ENCODE assay signal across 18 cellular contexts in the genomic region with DNA sequence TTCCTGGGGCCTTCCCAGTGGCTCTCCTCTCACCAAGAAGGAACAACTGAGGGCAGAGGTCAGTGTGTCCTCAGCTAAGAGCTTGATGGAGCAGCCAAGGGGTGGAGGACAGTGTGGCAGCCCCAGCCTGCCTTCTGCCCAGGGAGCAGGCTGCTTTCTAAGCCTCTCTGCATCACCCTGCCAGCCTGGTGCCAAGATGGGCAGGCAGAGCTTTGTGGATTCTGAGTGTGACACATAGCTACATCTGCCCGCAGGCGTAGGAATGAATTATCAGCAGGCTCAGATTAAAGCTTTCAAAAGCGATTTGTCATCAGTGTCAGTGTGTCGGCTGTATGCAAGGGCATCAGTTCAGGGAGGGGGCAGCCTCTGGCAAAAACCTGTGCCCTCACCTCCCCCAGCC. TPM values are rescaled to one million over a fixed set of nuclear protein-coding genes. Genes with fewer than 3 reads are reported as not detected.
A peak's percentile ranks its signal among the peaks of the same experiment; 100 is the strongest.
DNase-seq lines count a peak whose midpoint lies in the region; ATAC-seq, FAIRE-seq and TF ChIP-seq lines count a peak whose summit lies in the region.
"Had no signal": no experiment of that assay in that cellular context is flagged by ENCODE, and none has a peak within 500 bp of the region (broad histone marks: within the 10 kb centered on the region; RNA-seq: fewer than 3 reads in every experiment).

No MANE protein-coding gene starts in this region.

- peak overlapping the region; percentile 34 for H3K18ac ChIP-seq in neuronal stem cell (ENCODE audit: low read length)

- no peaks in the 10 kb centered on the region for H3K9me3 ChIP-seq in neuronal stem cell (replicated peaks in 1 of 2; ENCODE audit: control insufficient read depth in 2 of 2, insufficient read depth in 1 of 2, low read depth in 1 of 2, low read length in 2 of 2)
- H3K9me3 ChIP-seq: ovary had no signal

- no peak overlapping the region for H2BK120ac ChIP-seq in neuronal stem cell (ENCODE audit: low read depth, low read length)

- H3K79me1 ChIP-seq in neuronal stem cell (ENCODE audit: low read depth, low read length): no peaks in the 10 kb centered on the region

- TF ChIP-seq CTCF in lower leg skin (IDR thresholded peaks at IDR 0.05): no peak

- no peak overlapping the region for H2BK5ac ChIP-seq in neuronal stem cell (ENCODE audit: low read length)

- no peak for DNase-seq in activated T-cell treated with anti-CD3 and anti-CD28 coated beads, Interleukin-2, amount 50 U/mL, for 72 hours
- DNase-seq in activated T-cell treated with anti-CD3 and anti-CD28 coated beads, Interleukin-2, amount 50 U/mL, for 48 hours: no peak
- DNase-seq in HTR-8/SVneo (ENCODE audit: insufficient read length, low spot score) (peak; percentile 58), astrocyte of the hippocampus (ENCODE audit: low read depth, low spot score) (peak; percentile 63), neuronal stem cell (ENCODE audit: low spot score) (no peak), medulla oblongata (ENCODE audit: extremely low spot score) (no peak), lower leg skin (ENCODE audit: low spot score in 2 of 2) (no peak), NCI-H2029 (lab: John Stamatoyannopoulos, UW) (no peak)
- DNase-seq: activated CD4-positive, alpha-beta T cell treated with anti-CD3 and anti-CD28 coated beads for 4 hours; activated gamma-delta T cell; glutamatergic neuron; H9; KG1; NCI-H510A; OCI-M1; ovary had no signal

- H3K9ac ChIP-seq in neuronal stem cell (ENCODE audit: low read depth, low read length, poor library complexity): no peak overlapping the region

- no peak overlapping the region for H2BK15ac ChIP-seq in neuronal stem cell (ENCODE audit: low read length)

- peaks cover 16 to 29% of the 10 kb centered on the region in 2 donors for H3K9me3 Mint-ChIP-seq in activated T-cell treated with anti-CD3 and anti-CD28 coated beads, Interleukin-2, amount 50 U/mL, for 72 hours

- ATAC-seq in activated T-cell treated with anti-CD3 and anti-CD28 coated beads, Interleukin-2, amount 50 U/mL, for 72 hours (replicated peaks in 1 of 2): peak; percentile 28 to 60

- H3K27me3 ChIP-seq in neuronal stem cell (ENCODE audit: control insufficient read depth in 3 of 3, insufficient read depth in 3 of 3, low read depth in 1 of 3, low read length in 3 of 3): peaks cover 0 to 37% (median 0%) of the 10 kb centered on the region in 3 experiments
- H3K27me3 ChIP-seq: ovary had no signal

- no peak overlapping the region for H3K27ac ChIP-seq in neuronal stem cell (replicated peaks; ENCODE audit: low read length)
- H3K27ac ChIP-seq: ovary had no signal

- H3K14ac ChIP-seq in neuronal stem cell (ENCODE audit: low read length): no peak overlapping the region

- H4K8ac ChIP-seq in neuronal stem cell (ENCODE audit: low read depth, low read length): no peak overlapping the region

- no peak overlapping the region for H3K4me3 ChIP-seq in neuronal stem cell (ENCODE audit: low read length in 2 of 2)
- H3K4me3 ChIP-seq in lower leg skin (ENCODE audit: low read depth, poor library complexity, severe bottlenecking): no peak overlapping the region
- H3K4me3 ChIP-seq: ovary had no signal

- no peak overlapping the region for H3K23ac ChIP-seq in neuronal stem cell (ENCODE audit: low read depth, low read length, poor library complexity)

- no peak overlapping the region for H3K4me2 ChIP-seq in neuronal stem cell (ENCODE audit: insufficient read depth, low read length, poor library complexity, severe bottlenecking)

- H2AFZ ChIP-seq in neuronal stem cell (ENCODE audit: low read length): no peak overlapping the region

- H3K4me1 Mint-ChIP-seq in activated T-cell treated with anti-CD3 and anti-CD28 coated beads, Interleukin-2, amount 50 U/mL, for 72 hours (ENCODE audit: low read depth): peaks cover 57% of the 10 kb centered on the region

- no peak overlapping the region for H3K27ac Mint-ChIP-seq in activated T-cell treated with anti-CD3 and anti-CD28 coated beads, Interleukin-2, amount 50 U/mL, for 72 hours
- H3K27ac Mint-ChIP-seq: H9 had no signal

- no peak overlapping the region for H2BK12ac ChIP-seq in neuronal stem cell (ENCODE audit: low read length)

- H3K27me3 Mint-ChIP-seq in activated T-cell treated with anti-CD3 and anti-CD28 coated beads, Interleukin-2, amount 50 U/mL, for 72 hours (ENCODE audit: low read depth): no peaks in the 10 kb centered on the region

- no CpG with 5 or more reads among the region's 4 CpGs for WGBS in neuronal stem cell (ENCODE audit: extremely low coverage in 2 of 2, insufficient read length in 2 of 2, insufficient replicate concordance in 1 of 2), 2 donors
- WGBS in lower leg skin, 2 donors: 48 to 65% methylated on average over 4 of the region's 4 CpGs

- H3K36me3 ChIP-seq in neuronal stem cell (replicated peaks in 1 of 2; ENCODE audit: control insufficient read depth in 2 of 2, insufficient read depth in 2 of 2, low read length in 2 of 2): no peaks in the 10 kb centered on the region
- H3K36me3 ChIP-seq: ovary had no signal

- no peak overlapping the region for H3K4me3 Mint-ChIP-seq in activated T-cell treated with anti-CD3 and anti-CD28 coated beads, Interleukin-2, amount 50 U/mL, for 72 hours
- H3K4me3 Mint-ChIP-seq: H9 had no signal

- TF ChIP-seq POLR2A in lower leg skin (IDR thresholded peaks at IDR 0.05): no peak

- H4K91ac ChIP-seq in neuronal stem cell (ENCODE audit: low read depth, low read length, poor library complexity): peak overlapping the region; percentile 5

- peaks cover 5 to 7% of the 10 kb centered on the region in 2 donors for H3K4me1 ChIP-seq in neuronal stem cell (ENCODE audit: control insufficient read depth in 2 of 2, insufficient read depth in 1 of 2, low read depth in 1 of 2, low read length in 2 of 2)

- intact Hi-C loops in lower leg skin (cut with DNase I; ENCODE audit: low total_unique reads): no loop called here

- peak overlapping the region; percentile 73 for H2AK5ac ChIP-seq in neuronal stem cell (ENCODE audit: low read depth, low read length)

- no peak for FAIRE-seq in HTR-8/SVneo (lab: Jason Lieb, UNC)
- FAIRE-seq: bronchial epithelial cell, islet of Langerhans had no signal

- peak overlapping the region; percentile 26 for H3K4ac ChIP-seq in neuronal stem cell (ENCODE audit: low read length)

- H3K36me3 Mint-ChIP-seq in activated T-cell treated with anti-CD3 and anti-CD28 coated beads, Interleukin-2, amount 50 U/mL, for 72 hours (ENCODE audit: insufficient read depth in 2 of 2): peaks cover 0 to 29% of the 10 kb centered on the region in 2 donors

RNA-seq across cellular contexts. Expression of a gene that starts 8.7 kb away (rescaled TPM):
- 10 to 100 TPM; 92.6 to 93.8 TPM for total RNA-seq in activated T-cell treated with anti-CD3 and anti-CD28 coated beads, Interleukin-2, amount 50 U/mL, for 72 hours
- 0.18 TPM for polyA plus RNA-seq in neuronal stem cell (2013, experiment 1 of 2)
- polyA plus RNA-seq in neuronal stem cell (2013, experiment 2 of 2): 0.19 TPM
- 10 to 100 TPM in 2 of 4 donors, 1 to 10 TPM in 2; 5.7 to 24.8 (median 9.4) TPM for total RNA-seq in lower leg skin
- total RNA-seq: H9 had no signal

Comparison
In these comparisons a context has a peak if more than half of its experiments do, and no peak if none do; other contexts are left out.
1. DNase-seq: peak in HTR-8/SVneo (single experiment) and astrocyte of the hippocampus (single experiment); none in activated T-cell treated with anti-CD3 and anti-CD28 coated beads, Interleukin-2, amount 50 U/mL, for 72 hours (0 of 2), activated T-cell treated with anti-CD3 and anti-CD28 coated beads, Interleukin-2, amount 50 U/mL, for 48 hours (0 of 2), neuronal stem cell (single experiment), medulla oblongata (single experiment), lower leg skin (0 of 2) and NCI-H2029 (single experiment).